Comparison of ENCODE assay signal across 14 cellular contexts in the genomic region with DNA sequence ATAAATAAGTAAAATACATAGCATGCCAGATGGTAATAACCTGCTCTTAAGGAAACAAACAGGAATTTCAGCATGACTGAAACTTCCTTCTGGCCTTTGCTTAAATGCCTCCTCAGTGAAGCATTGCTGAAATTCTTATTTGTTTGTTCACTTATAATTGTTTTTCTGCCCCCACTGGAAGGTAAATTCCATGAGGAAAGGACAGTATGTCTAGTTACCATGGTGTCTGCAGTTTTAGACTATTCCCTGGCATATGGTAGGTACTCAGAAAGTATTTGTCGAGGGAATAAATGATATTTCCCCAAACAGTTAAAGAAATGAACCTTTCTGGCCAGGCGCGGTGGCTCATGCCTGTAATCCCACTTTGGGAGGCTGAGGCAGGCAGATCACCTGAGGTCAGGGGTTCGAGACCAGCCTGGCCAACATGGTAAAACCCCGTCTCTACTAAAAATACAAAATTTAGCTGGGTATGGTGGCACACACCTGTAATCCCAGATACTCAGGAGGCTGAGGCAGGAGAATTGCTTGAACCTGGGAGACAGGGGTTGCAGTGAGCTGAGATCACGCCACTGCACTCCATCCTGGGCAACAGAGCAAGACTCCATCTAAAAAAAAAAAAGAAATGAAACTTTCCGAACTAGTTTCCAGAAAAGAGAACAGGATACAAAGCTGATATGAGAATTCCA. TPM values are rescaled to one million over a fixed set of nuclear protein-coding genes. Genes with fewer than 3 reads are reported as not detected.
DNase-seq lines count a peak whose midpoint lies in the region; ATAC-seq, FAIRE-seq and TF ChIP-seq lines count a peak whose summit lies in the region.
"Not testable (repeated sequence)": the region's sequence is repeated elsewhere in the genome, so short reads cannot be mapped to it uniquely, and the experiment has no call there.
"Had no signal": no experiment of that assay in that cellular context is flagged by ENCODE, and none has a peak within 500 bp of the region (broad histone marks: within the 10 kb centered on the region; RNA-seq: fewer than 3 reads in every experiment).

No MANE protein-coding gene starts in this region.

- H3K4me2 ChIP-seq in PC-9: peak overlapping the region; percentile 35
- H3K4me2 ChIP-seq in K562 (ENCODE audit: insufficient read depth, low read length); endothelial cell of umbilical vein (ENCODE audit: insufficient read depth, low read length); smooth muscle cell: not testable (repeated sequence)

- H3K4me1 ChIP-seq in PC-9 (replicated peaks; ENCODE audit: insufficient read depth) (peaks cover 53% of the 10 kb centered on the region), K562 (replicated peaks in 1 of 2; ENCODE audit: control insufficient read depth in 2 of 2, insufficient read depth in 2 of 2, low read length in 2 of 2) (peaks cover 2 to 14% of the 10 kb centered on the region in 2 experiments; a peak in 3 of 5 replicates), pancreas (peaks cover 22 to 34% (median 33%) of the 10 kb centered on the region in 3 donors)
- H3K4me1 ChIP-seq in endothelial cell of umbilical vein (ENCODE audit: control insufficient read depth, extremely low read depth, insufficient read depth, low read length); smooth muscle cell (ENCODE audit: low read depth): not testable (repeated sequence)

- DNase-seq in AG10803 (ENCODE audit: low read depth) (peak; percentile 20), PC-9 (peak in 1 of 2 experiments; percentile 98), endothelial cell of umbilical vein (ENCODE audit: low read depth, low spot score) (peak; percentile 17), kidney tubule cell (ENCODE audit: low spot score) (peak; percentile 69)
- DNase-seq in K562 (ENCODE audit: extremely low read depth in 1 of 4, low spot score in 3 of 4); pancreas; smooth muscle cell (lab: John Stamatoyannopoulos, UW; ENCODE audit: unreplicated experiment): not testable (repeated sequence)

- TF ChIP-seq RAD21 in K562 (CRISPR knock-in tag; conservative IDR thresholded peaks at IDR 0.05 in 1 of 2, IDR thresholded peaks at IDR 0.05 in 1 of 2): not testable (repeated sequence)

- POLR2A ChIA-PET in PC-9 (lab: Charles Lee; ENCODE audit: unreplicated experiment); K562 (lab: Yijun Ruan, JAX); endothelial cell of umbilical vein (lab: Charles Lee): not testable (repeated sequence)

- not testable (repeated sequence) for H4K20me1 ChIP-seq in PC-9 (ENCODE audit: insufficient read depth); K562 (replicated peaks; ENCODE audit: control insufficient read depth, insufficient read depth, low read length); endothelial cell of umbilical vein (replicated peaks; ENCODE audit: control insufficient read depth, extremely low read depth, insufficient read depth, low read length); smooth muscle cell (ENCODE audit: low read depth)

- H3K9ac ChIP-seq in K562 (ENCODE audit: insufficient read depth in 1 of 2, low read depth in 2 of 2, low read length in 2 of 2); endothelial cell of umbilical vein (replicated peaks; ENCODE audit: extremely low read depth, insufficient read depth, low read length); smooth muscle cell (ENCODE audit: low read depth): not testable (repeated sequence)

- TF ChIP-seq CTCF in AG10803 (conservative IDR thresholded peaks at IDR 0.05; ENCODE audit: low read length); PC-9 (conservative IDR thresholded peaks at IDR 0.05); K562 (IDR thresholded peaks at IDR 0.05 in 2 of 3, conservative IDR thresholded peaks at IDR 0.05 in 1 of 3; ENCODE audit: insufficient read depth in 2 of 3, low read depth in 1 of 3, low read length in 3 of 3); endothelial cell of umbilical vein (IDR thresholded peaks at IDR 0.05; ENCODE audit: extremely low read depth in 1 of 2, insufficient read depth in 1 of 2, low read depth in 1 of 2, low read length in 2 of 2); pancreas (IDR thresholded peaks at IDR 0.05); smooth muscle cell (IDR thresholded peaks at IDR 0.05; ENCODE audit: borderline replicate concordance, insufficient read depth, poor library complexity, severe bottlenecking): not testable (repeated sequence)

- H3K27ac ChIP-seq in PC-9: peak overlapping the region; percentile 60
- H3K27ac ChIP-seq in K562 (ENCODE audit: extremely low read depth, low read depth, low read length); endothelial cell of umbilical vein (ENCODE audit: insufficient read depth, low read depth, low read length): not testable (repeated sequence)
- H3K27ac ChIP-seq in pancreas: peak overlapping the region in 3 of 4 donors; percentile 13 to 80 (median 66)
- peak overlapping the region; percentile 47 for H3K27ac ChIP-seq in smooth muscle cell (ENCODE audit: low read depth)

- not testable (repeated sequence) for H3K79me2 ChIP-seq in PC-9 (ENCODE audit: low read depth); K562 (ENCODE audit: control insufficient read depth, insufficient read depth, low read length); endothelial cell of umbilical vein (ENCODE audit: control insufficient read depth, insufficient read depth, low read length); smooth muscle cell (ENCODE audit: low read depth)

- H3K27me3 ChIP-seq in PC-9 (ENCODE audit: insufficient read depth, low read depth); K562 (ENCODE audit: control insufficient read depth in 2 of 2, insufficient read depth in 2 of 2, low read length in 2 of 2); endothelial cell of umbilical vein (ENCODE audit: control insufficient read depth in 2 of 2, insufficient read depth in 2 of 2, low read length in 2 of 2); pancreas; smooth muscle cell (ENCODE audit: low read depth): not testable (repeated sequence)

- CTCF ChIA-PET in PC-9 (lab: Charles Lee); K562 (lab: Yijun Ruan, JAX; ENCODE audit: low intra/inter-chr PET ratio); endothelial cell of umbilical vein (lab: Charles Lee): not testable (repeated sequence)

- not testable (repeated sequence) for ATAC-seq in K562, pancreas

- not testable (repeated sequence) for H3K9me3 ChIP-seq in PC-9 (ENCODE audit: insufficient read depth, low read depth); K562 (replicated peaks; ENCODE audit: control insufficient read depth, insufficient read depth, low read depth, low read length); endothelial cell of umbilical vein (replicated peaks; ENCODE audit: control insufficient read depth, insufficient read depth, low read length); pancreas; smooth muscle cell (replicated peaks; ENCODE audit: low read depth)

- dilution Hi-C loops in endothelial cell of umbilical vein (cut with MboI; ENCODE audit: extremely low pct_ligation_motif_present, low sequenced_read_pairs): not testable (repeated sequence)

- 75% methylated on average over 6 of the region's 7 CpGs for WGBS in K562 (ENCODE audit: insufficient coverage, low coverage, missing lambda C conversion rate)
- WGBS in pancreas, 2 donors: 82 to 84% methylated on average over 7 of the region's 7 CpGs
- 86% methylated on average over 7 of the region's 7 CpGs for WGBS in smooth muscle cell (ENCODE audit: low lambda C conversion rate)

- H3K4me3 ChIP-seq in AG10803 (ENCODE audit: low read length); PC-9; K562; endothelial cell of umbilical vein (replicated peaks in 1 of 3; ENCODE audit: insufficient read depth in 1 of 3, low read depth in 1 of 3, low read length in 3 of 3); pancreas; smooth muscle cell: not testable (repeated sequence)

- peaks cover 39% of the 10 kb centered on the region; the same call in 1 of the 2 replicates for H3F3A ChIP-seq in PC-9 (ENCODE audit: insufficient read depth, low read depth)
- not testable (repeated sequence) for H3F3A ChIP-seq in smooth muscle cell (ENCODE audit: low read depth)

- not testable (repeated sequence) for TF ChIP-seq EP300 in K562 (IDR thresholded peaks at IDR 0.05; ENCODE audit: low read length)

- not testable (repeated sequence) for FAIRE-seq in K562 (lab: Jason Lieb, UNC); pancreas (lab: Jason Lieb, UNC)
- FAIRE-seq in endothelial cell of umbilical vein (lab: Jason Lieb, UNC): peak; percentile 66

- not testable (repeated sequence) for H3K36me3 ChIP-seq in PC-9 (ENCODE audit: low read depth); K562 (ENCODE audit: control insufficient read depth, insufficient read depth, low read length); endothelial cell of umbilical vein (ENCODE audit: control insufficient read depth in 2 of 2, extremely low read depth in 1 of 2, insufficient read depth in 2 of 2, low read length in 2 of 2); pancreas; smooth muscle cell (ENCODE audit: low read depth)

- not testable (repeated sequence) for BruUV-seq in PC-9 (replicated peaks; lab: Mats Ljungman, UMichigan); K562 (replicated peaks; lab: Mats Ljungman, UMichigan); endothelial cell of umbilical vein (replicated peaks; lab: Mats Ljungman, UMichigan)

- not testable (repeated sequence) for TF ChIP-seq POLR2A in K562 (conservative IDR thresholded peaks at IDR 0.05); endothelial cell of umbilical vein (IDR thresholded peaks at IDR 0.05; ENCODE audit: low read depth, low read length)

- in situ Hi-C loops in K562 (cut with MboI): loop anchor here (25.0 kb wide), 2 partner anchors 185 to 960 kb away; a partner anchor contains a TSS

- intact Hi-C loops in PC-9 (cut with micrococcal nuclease; ENCODE audit: unreplicated experiment) (loop anchor here (2.0 to 5.0 kb wide), 2 partner anchors 22 to 35 kb away; a partner anchor contains a TSS), K562 (cut with micrococcal nuclease) (loop anchor here (10.0 kb wide), 1 partner anchor 252 kb away; no protein-coding TSS in a partner anchor), endothelial cell of umbilical vein (cut with micrococcal nuclease) (loop anchor here (5.0 kb wide), 1 partner anchor 90 kb away; no protein-coding TSS in a partner anchor)
- intact Hi-C loops in pancreas (cut with DNase I): not testable (repeated sequence)

- H3K9me1 ChIP-seq in K562 (ENCODE audit: control insufficient read depth, insufficient read depth, low read length); endothelial cell of umbilical vein (replicated peaks; ENCODE audit: control insufficient read depth, extremely low read depth, insufficient read depth, low read length): not testable (repeated sequence)

- H3K9me2 ChIP-seq in PC-9 (ENCODE audit: insufficient read depth): not testable (repeated sequence)

- not testable (repeated sequence) for H2AFZ ChIP-seq in PC-9; endothelial cell of umbilical vein (ENCODE audit: low read depth, low read length); smooth muscle cell (ENCODE audit: low read depth)
- H2AFZ ChIP-seq in K562 (ENCODE audit: low read depth, low read length): peak overlapping the region; percentile 4; the same call in 1 of the 2 replicates

RNA-seq across cellular contexts. Expression of a gene that starts 11.5 kb away (rescaled TPM):
- 17.3 and 21.3 TPM in 2 replicates for total RNA-seq in PC-9 (2021)
- total RNA-seq in K562 (2011; cell fraction: chromatin; rRNA removed; ENCODE audit: low replicate concordance): 0.07 TPM in 1 of 2 replicates, not detected in the other
- under 0.01 TPM in 2 replicates for total RNA-seq in K562 (2011; cell fraction: nucleolus; rRNA removed)
- total RNA-seq in K562 (2011; cell fraction: nucleoplasm; rRNA removed): 0.15 TPM in 1 of 2 replicates, not detected in the other
- total RNA-seq in K562 (2014; rRNA removed): 0.27 and 0.86 TPM in 2 replicates
- total RNA-seq in K562 (2014; rRNA removed; fragmentation: Illumina TruSeq; extraction: Trizol): 0.07 TPM in 1 of 2 replicates, not detected in the other
- total RNA-seq in K562 (2015; rRNA removed; fragmentation: Illumina TruSeq; extraction: Trizol): 0.40 and 0.64 TPM in 2 replicates
- total RNA-seq in K562 (2021): 0.56 and 1.5 TPM in 2 replicates
- polyA plus RNA-seq in K562 (2011; rRNA removed): 0.11 and 0.34 TPM in 2 replicates
- polyA plus RNA-seq in K562 (2011; cell fraction: cytosol; rRNA removed): 0.03 and 0.06 TPM in 2 replicates
- not detected in 2 replicates for polyA plus RNA-seq in K562 (2011; cell fraction: nucleus; rRNA removed)
- polyA plus RNA-seq in K562 (2012): 0.39 and 35.5 TPM in 2 replicates
- polyA plus RNA-seq in K562 (2014; fragmentation: Illumina TruSeq; extraction: Trizol): 0.08 and 1.00 TPM in 2 replicates
- polyA plus RNA-seq in K562 (2014; fragmentation: Nextera tagmentation; extraction: Ambion mirVana): under 1 TPM; 0.08 to 0.21 TPM
- 0.09 and 0.34 TPM in 2 replicates for polyA plus RNA-seq in K562 (2014; rRNA removed)
- 0.03 TPM in 1 of 2 replicates, not detected in the other for polyA minus RNA-seq in K562 (2011; rRNA and poly(A)+ RNA removed)
- polyA minus RNA-seq in K562 (2011; cell fraction: cytosol; rRNA and poly(A)+ RNA removed): not detected in 2 replicates
- polyA minus RNA-seq in K562 (2011; cell fraction: nucleus; rRNA and poly(A)+ RNA removed): not detected in 2 replicates
- total RNA-seq in endothelial cell of umbilical vein: 1.8 and 4.9 TPM in 2 replicates
- 1.2 and 1.8 TPM in 2 replicates for polyA plus RNA-seq in endothelial cell of umbilical vein
- polyA plus RNA-seq in endothelial cell of umbilical vein (2011; cell fraction: cytosol; rRNA removed): 0.45 and 0.56 TPM in 2 replicates
- polyA plus RNA-seq in endothelial cell of umbilical vein (2011; cell fraction: nucleus; rRNA removed): 0.34 and 0.38 TPM in 2 replicates
- polyA plus RNA-seq in endothelial cell of umbilical vein (2012): 1.7 and 10.3 TPM in 2 replicates
- 0.25 and 0.29 TPM in 2 replicates for polyA minus RNA-seq in endothelial cell of umbilical vein
- polyA minus RNA-seq in endothelial cell of umbilical vein (2011; cell fraction: cytosol; rRNA and poly(A)+ RNA removed): 7.6 TPM
- polyA minus RNA-seq in endothelial cell of umbilical vein (2011; cell fraction: nucleus; rRNA and poly(A)+ RNA removed): 0.19 and 0.82 TPM in 2 replicates
- 100 to 1,000 TPM in 3 of 6 donors, 10 to 100 TPM in 3; 28.9 to 303 (median 103) TPM for total RNA-seq in pancreas
- 100 to 1,000 TPM; 117 to 151 TPM for polyA plus RNA-seq in pancreas
- total RNA-seq in smooth muscle cell: 0.40 and 0.67 TPM in 2 replicates
- 9.9 and 22.2 TPM in 2 replicates for polyA plus RNA-seq in smooth muscle cell
- total RNA-seq: CD4-positive, CD25-positive, alpha-beta regulatory T cell had no signal
- polyA plus RNA-seq: CD4-positive, CD25-positive, alpha-beta regulatory T cell had no signal

RNA-seq across cellular contexts. Expression of a gene that starts 20.6 kb away (rescaled TPM):
- total RNA-seq in PC-9 (2021): not detected in 2 replicates
- total RNA-seq in K562 (2011; cell fraction: chromatin; rRNA removed; ENCODE audit: low replicate concordance): not detected in 2 replicates
- total RNA-seq in K562 (2011; cell fraction: nucleolus; rRNA removed): not detected in 2 replicates
- total RNA-seq in K562 (2011; cell fraction: nucleoplasm; rRNA removed): not detected in 2 replicates
- total RNA-seq in K562 (2014; rRNA removed): not detected in 2 replicates
- total RNA-seq in K562 (2014; rRNA removed; fragmentation: Illumina TruSeq; extraction: Trizol): not detected in 2 replicates
- not detected in 2 replicates for total RNA-seq in K562 (2015; rRNA removed; fragmentation: Illumina TruSeq; extraction: Trizol)
- total RNA-seq in K562 (2021): not detected in 2 replicates
- not detected in 2 replicates for polyA plus RNA-seq in K562 (2011; rRNA removed)
- not detected in 2 replicates for polyA plus RNA-seq in K562 (2011; cell fraction: cytosol; rRNA removed)
- not detected in 2 replicates for polyA plus RNA-seq in K562 (2011; cell fraction: nucleus; rRNA removed)
- polyA plus RNA-seq in K562 (2012): not detected in 2 replicates
- polyA plus RNA-seq in K562 (2014; fragmentation: Illumina TruSeq; extraction: Trizol): not detected in 2 replicates
- polyA plus RNA-seq in K562 (2014; fragmentation: Nextera tagmentation; extraction: Ambion mirVana): not detected
- polyA plus RNA-seq in K562 (2014; rRNA removed): not detected in 2 replicates
- not detected in 2 replicates for polyA minus RNA-seq in K562 (2011; rRNA and poly(A)+ RNA removed)
- not detected in 2 replicates for polyA minus RNA-seq in K562 (2011; cell fraction: cytosol; rRNA and poly(A)+ RNA removed)
- not detected in 2 replicates for polyA minus RNA-seq in K562 (2011; cell fraction: nucleus; rRNA and poly(A)+ RNA removed)
- not detected in 2 replicates for total RNA-seq in endothelial cell of umbilical vein
- not detected in 2 replicates for polyA plus RNA-seq in endothelial cell of umbilical vein
- polyA plus RNA-seq in endothelial cell of umbilical vein (2011; cell fraction: cytosol; rRNA removed): not detected in 2 replicates
- polyA plus RNA-seq in endothelial cell of umbilical vein (2011; cell fraction: nucleus; rRNA removed): not detected in 2 replicates
- not detected in 2 replicates for polyA plus RNA-seq in endothelial cell of umbilical vein (2012)
- polyA minus RNA-seq in endothelial cell of umbilical vein: not detected in 2 replicates
- not detected for polyA minus RNA-seq in endothelial cell of umbilical vein (2011; cell fraction: cytosol; rRNA and poly(A)+ RNA removed)
- not detected in 2 replicates for polyA minus RNA-seq in endothelial cell of umbilical vein (2011; cell fraction: nucleus; rRNA and poly(A)+ RNA removed)
- total RNA-seq in pancreas: under 1 TPM in 2 of 6 donors, not detected in 4; 0.18 to 0.20 TPM
- under 1 TPM in 1 of 2 donors, not detected in 1; 0.68 TPM for polyA plus RNA-seq in pancreas
- not detected in 2 replicates for total RNA-seq in smooth muscle cell
- not detected in 2 replicates for polyA plus RNA-seq in smooth muscle cell
- total RNA-seq: A673; Calu3; CD4-positive, CD25-positive, alpha-beta regulatory T cell; Daoy; H4; HFFc6; HT1080 had no signal
- polyA plus RNA-seq: CD4-positive, CD25-positive, alpha-beta regulatory T cell had no signal

RNA-seq across cellular contexts. Expression of a gene that starts 26.5 kb away (rescaled TPM):
- total RNA-seq in PC-9 (2021) (45.3 and 51.1 TPM in 2 replicates), K562 (2014; rRNA removed) (33.1 and 36.1 TPM in 2 replicates), K562 (2014; rRNA removed; fragmentation: Illumina TruSeq; extraction: Trizol) (16.3 and 21.2 TPM in 2 replicates), K562 (2015; rRNA removed; fragmentation: Illumina TruSeq; extraction: Trizol) (28.1 and 31.3 TPM in 2 replicates), K562 (2021) (34.2 and 41.1 TPM in 2 replicates), endothelial cell of umbilical vein (12.0 and 17.6 TPM in 2 replicates), pancreas (10 to 100 TPM; 14.2 to 28.3 (median 17.0) TPM), smooth muscle cell (4.9 and 5.7 TPM in 2 replicates)
- total RNA-seq in K562 (2011; cell fraction: chromatin; rRNA removed; ENCODE audit: low replicate concordance): 10.8 and 22.1 TPM in 2 replicates
- 12.3 and 14.3 TPM in 2 replicates for total RNA-seq in K562 (2011; cell fraction: nucleolus; rRNA removed)
- total RNA-seq in K562 (2011; cell fraction: nucleoplasm; rRNA removed): 10.2 and 15.3 TPM in 2 replicates
- polyA plus RNA-seq in K562 (2011; rRNA removed) (2.6 and 4.1 TPM in 2 replicates), K562 (2014; fragmentation: Illumina TruSeq; extraction: Trizol) (24.5 and 30.9 TPM in 2 replicates), K562 (2014; fragmentation: Nextera tagmentation; extraction: Ambion mirVana) (10 to 100 TPM in 1 of 2 experiments, 1 to 10 TPM in 1; 6.0 to 11.9 TPM), K562 (2014; rRNA removed) (14.4 and 16.5 TPM in 2 replicates), endothelial cell of umbilical vein (3.4 and 3.6 TPM in 2 replicates), pancreas (10 to 100 TPM; 40.2 to 46.6 TPM), smooth muscle cell (9.4 and 11.9 TPM in 2 replicates)
- polyA plus RNA-seq in K562 (2011; cell fraction: cytosol; rRNA removed): 3.4 and 5.4 TPM in 2 replicates
- 14.1 and 26.6 TPM in 2 replicates for polyA plus RNA-seq in K562 (2011; cell fraction: nucleus; rRNA removed)
- 37.3 and 44.8 TPM in 2 replicates for polyA plus RNA-seq in K562 (2012)
- polyA minus RNA-seq in K562 (2011; rRNA and poly(A)+ RNA removed): 3.0 TPM in 2 replicates
- 6.4 and 11.7 TPM in 2 replicates for polyA minus RNA-seq in K562 (2011; cell fraction: cytosol; rRNA and poly(A)+ RNA removed)
- polyA minus RNA-seq in K562 (2011; cell fraction: nucleus; rRNA and poly(A)+ RNA removed): 8.3 and 15.3 TPM in 2 replicates
- 2.4 and 2.8 TPM in 2 replicates for polyA plus RNA-seq in endothelial cell of umbilical vein (2011; cell fraction: cytosol; rRNA removed)
- polyA plus RNA-seq in endothelial cell of umbilical vein (2011; cell fraction: nucleus; rRNA removed): 7.1 and 7.6 TPM in 2 replicates
- polyA plus RNA-seq in endothelial cell of umbilical vein (2012): 12.1 and 14.0 TPM in 2 replicates
- 1.9 and 2.9 TPM in 2 replicates for polyA minus RNA-seq in endothelial cell of umbilical vein
- polyA minus RNA-seq in endothelial cell of umbilical vein (2011; cell fraction: cytosol; rRNA and poly(A)+ RNA removed): 5.7 TPM
- 5.3 and 8.4 TPM in 2 replicates for polyA minus RNA-seq in endothelial cell of umbilical vein (2011; cell fraction: nucleus; rRNA and poly(A)+ RNA removed)

RNA-seq across cellular contexts. Expression of a gene that starts 32.8 kb away (rescaled TPM):
- total RNA-seq in PC-9 (2021) (2.4 and 2.5 TPM in 2 replicates), K562 (2014; rRNA removed) (3.6 and 3.8 TPM in 2 replicates), K562 (2014; rRNA removed; fragmentation: Illumina TruSeq; extraction: Trizol) (0.25 and 0.32 TPM in 2 replicates), K562 (2015; rRNA removed; fragmentation: Illumina TruSeq; extraction: Trizol) (1.9 and 2.3 TPM in 2 replicates), K562 (2021) (3.2 and 4.3 TPM in 2 replicates), endothelial cell of umbilical vein (not detected in 2 replicates), pancreas (1 to 10 TPM in 2 of 6 donors, under 1 TPM in 4; 0.16 to 3.0 (median 0.45) TPM), smooth muscle cell (not detected in 2 replicates)
- total RNA-seq in K562 (2011; cell fraction: chromatin; rRNA removed; ENCODE audit: low replicate concordance): 0.95 and 1.1 TPM in 2 replicates
- total RNA-seq in K562 (2011; cell fraction: nucleolus; rRNA removed): 0.83 and 1.6 TPM in 2 replicates
- 2.0 and 2.8 TPM in 2 replicates for total RNA-seq in K562 (2011; cell fraction: nucleoplasm; rRNA removed)
- polyA plus RNA-seq in K562 (2011; rRNA removed) (0.67 and 2.0 TPM in 2 replicates), K562 (2014; fragmentation: Illumina TruSeq; extraction: Trizol) (3.8 and 7.3 TPM in 2 replicates), K562 (2014; fragmentation: Nextera tagmentation; extraction: Ambion mirVana) (under 1 TPM in 1 of 2 experiments, not detected in 1; 0.08 TPM), K562 (2014; rRNA removed) (4.2 and 6.1 TPM in 2 replicates), endothelial cell of umbilical vein (not detected in 2 replicates), pancreas (1 to 10 TPM in 1 of 2 donors, under 1 TPM in 1; 0.70 to 1.5 TPM), smooth muscle cell (not detected in 2 replicates)
- polyA plus RNA-seq in K562 (2011; cell fraction: cytosol; rRNA removed): 1.3 and 1.8 TPM in 2 replicates
- polyA plus RNA-seq in K562 (2011; cell fraction: nucleus; rRNA removed): 1.6 and 2.0 TPM in 2 replicates
- 10.4 and 17.7 TPM in 2 replicates for polyA plus RNA-seq in K562 (2012)
- polyA minus RNA-seq in K562 (2011; rRNA and poly(A)+ RNA removed): 0.46 and 1.0 TPM in 2 replicates
- 1.1 and 4.8 TPM in 2 replicates for polyA minus RNA-seq in K562 (2011; cell fraction: cytosol; rRNA and poly(A)+ RNA removed)
- 0.27 and 0.67 TPM in 2 replicates for polyA minus RNA-seq in K562 (2011; cell fraction: nucleus; rRNA and poly(A)+ RNA removed)
- polyA plus RNA-seq in endothelial cell of umbilical vein (2011; cell fraction: cytosol; rRNA removed): 0.03 TPM in 1 of 2 replicates, not detected in the other
- polyA plus RNA-seq in endothelial cell of umbilical vein (2011; cell fraction: nucleus; rRNA removed): 0.04 TPM in 1 of 2 replicates, not detected in the other
- 0.04 and 0.07 TPM in 2 replicates for polyA plus RNA-seq in endothelial cell of umbilical vein (2012)
- polyA minus RNA-seq in endothelial cell of umbilical vein: 0.25 TPM in 1 of 2 replicates, not detected in the other
- not detected for polyA minus RNA-seq in endothelial cell of umbilical vein (2011; cell fraction: cytosol; rRNA and poly(A)+ RNA removed)
- polyA minus RNA-seq in endothelial cell of umbilical vein (2011; cell fraction: nucleus; rRNA and poly(A)+ RNA removed): not detected in 2 replicates
- total RNA-seq: A673, H4, HFFc6 had no signal

RNA-seq across cellular contexts. Expression of a gene that starts 35.4 kb away (rescaled TPM):
- total RNA-seq in PC-9 (2021) (59.1 and 70.3 TPM in 2 replicates), K562 (2014; rRNA removed) (11.0 and 11.1 TPM in 2 replicates), K562 (2014; rRNA removed; fragmentation: Illumina TruSeq; extraction: Trizol) (4.5 and 5.6 TPM in 2 replicates), K562 (2015; rRNA removed; fragmentation: Illumina TruSeq; extraction: Trizol) (11.6 and 11.9 TPM in 2 replicates), K562 (2021) (27.1 and 31.9 TPM in 2 replicates), endothelial cell of umbilical vein (33.1 and 40.2 TPM in 2 replicates), pancreas (10 to 100 TPM in 3 of 6 donors, 1 to 10 TPM in 3; 6.9 to 17.2 (median 10.2) TPM), smooth muscle cell (10.5 and 15.3 TPM in 2 replicates)
- total RNA-seq in K562 (2011; cell fraction: chromatin; rRNA removed; ENCODE audit: low replicate concordance): 22.3 and 64.5 TPM in 2 replicates
- 58.5 and 75.0 TPM in 2 replicates for total RNA-seq in K562 (2011; cell fraction: nucleolus; rRNA removed)
- total RNA-seq in K562 (2011; cell fraction: nucleoplasm; rRNA removed): 42.4 and 43.9 TPM in 2 replicates
- polyA plus RNA-seq in K562 (2011; rRNA removed) (12.5 and 24.8 TPM in 2 replicates), K562 (2014; fragmentation: Illumina TruSeq; extraction: Trizol) (20.9 and 30.5 TPM in 2 replicates), K562 (2014; fragmentation: Nextera tagmentation; extraction: Ambion mirVana) (1 to 10 TPM; 2.5 to 3.1 TPM), K562 (2014; rRNA removed) (12.7 and 19.9 TPM in 2 replicates), endothelial cell of umbilical vein (75.7 and 76.1 TPM in 2 replicates), pancreas (10 to 100 TPM; 13.8 to 25.9 TPM), smooth muscle cell (19.6 and 30.9 TPM in 2 replicates)
- polyA plus RNA-seq in K562 (2011; cell fraction: cytosol; rRNA removed): 24.2 and 33.1 TPM in 2 replicates
- 64.4 and 76.3 TPM in 2 replicates for polyA plus RNA-seq in K562 (2011; cell fraction: nucleus; rRNA removed)
- 33.2 and 44.8 TPM in 2 replicates for polyA plus RNA-seq in K562 (2012)
- polyA minus RNA-seq in K562 (2011; rRNA and poly(A)+ RNA removed): 12.0 and 15.9 TPM in 2 replicates
- polyA minus RNA-seq in K562 (2011; cell fraction: cytosol; rRNA and poly(A)+ RNA removed): 8.6 and 11.5 TPM in 2 replicates
- polyA minus RNA-seq in K562 (2011; cell fraction: nucleus; rRNA and poly(A)+ RNA removed): 12.5 and 19.0 TPM in 2 replicates
- polyA plus RNA-seq in endothelial cell of umbilical vein (2011; cell fraction: cytosol; rRNA removed): 30.3 and 36.5 TPM in 2 replicates
- polyA plus RNA-seq in endothelial cell of umbilical vein (2011; cell fraction: nucleus; rRNA removed): 66.3 and 76.8 TPM in 2 replicates
- 32.5 and 40.5 TPM in 2 replicates for polyA plus RNA-seq in endothelial cell of umbilical vein (2012)
- polyA minus RNA-seq in endothelial cell of umbilical vein: 47.5 and 47.8 TPM in 2 replicates
- polyA minus RNA-seq in endothelial cell of umbilical vein (2011; cell fraction: cytosol; rRNA and poly(A)+ RNA removed): 18.7 TPM
- polyA minus RNA-seq in endothelial cell of umbilical vein (2011; cell fraction: nucleus; rRNA and poly(A)+ RNA removed): 17.5 and 17.9 TPM in 2 replicates
